In the genomic region with DNA sequence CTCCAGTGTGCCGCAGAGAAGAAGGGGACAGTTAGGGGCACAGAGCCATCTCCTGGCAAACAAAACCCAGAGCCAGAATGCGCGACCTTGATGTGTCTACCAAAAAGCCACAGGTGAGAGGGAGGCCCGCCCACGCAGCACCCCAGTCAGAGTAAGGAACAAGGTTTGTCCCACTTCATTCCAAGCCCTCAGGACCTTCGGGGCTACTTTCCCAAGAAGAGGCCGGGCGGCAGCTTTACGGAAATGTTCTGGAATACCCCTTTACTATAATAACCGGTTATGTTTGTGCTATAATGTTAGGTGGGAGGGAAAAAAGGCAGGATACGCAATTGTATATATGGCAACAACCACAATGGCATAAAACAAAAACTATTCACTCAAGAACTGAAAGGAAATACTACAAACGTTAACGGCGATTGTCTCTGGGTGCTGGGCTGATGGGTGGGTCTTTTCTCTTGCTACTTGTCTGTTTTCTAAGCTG, we compare ENCODE assay signal across 12 cellular contexts. TPM values are rescaled to one million over a fixed set of nuclear protein-coding genes. Genes with fewer than 3 reads are reported as not detected.
DNase-seq lines count a peak whose midpoint lies in the region; ATAC-seq and TF ChIP-seq lines count a peak whose summit lies in the region.
"Had no signal": no experiment of that assay in that cellular context is flagged by ENCODE, and none has a peak within 500 bp of the region (broad histone marks: within the 10 kb centered on the region; RNA-seq: fewer than 3 reads in every experiment).

No MANE protein-coding gene starts in this region.

- intact Hi-C loops in heart left ventricle (cut with DNase I), result no loop called here
- intact Hi-C loops in cardiac septum (cut with DNase I), result no loop called here
- intact Hi-C loops in prostate gland (cut with DNase I), result no loop called here
- intact Hi-C loops in upper lobe of right lung (cut with DNase I), result no loop called here

- peaks cover 55% of the 10 kb centered on the region for H3K27me3 Mint-ChIP-seq in HFFc6 (ENCODE audit: insufficient read depth)

- DNase-seq in heart left ventricle, result no peak
- DNase-seq in cardiac septum (ENCODE audit: low spot score), result no peak
- peak; percentile 60 for DNase-seq in activated T-helper 9 cell treated with anti-CD3 and anti-CD28 coated beads, Interleukin-2, amount 50 U/mL, for 16 hours (ENCODE audit: low read depth)
- no peak for DNase-seq in prostate gland (ENCODE audit: low spot score)
- DNase-seq in upper lobe of right lung, result no peak
- DNase-seq in Kasumi-1 (lab: John Stamatoyannopoulos, UW), result no peak
- no peak for DNase-seq in HFFc6
- DNase-seq: 8988T, NCI-H2171, nucleus accumbens, SK-N-SH had no signal

- no peak overlapping the region for H3K4me3 Mint-ChIP-seq in HFFc6

- H3K4me1 ChIP-seq in heart left ventricle (peaks cover 0 to 67% (median 14%) of the 10 kb centered on the region in 12 donors), prostate gland (replicated peaks) (peaks cover 8% of the 10 kb centered on the region), upper lobe of right lung (peaks cover 32% of the 10 kb centered on the region)

- H3K36me3 ChIP-seq in heart left ventricle (peaks cover 0 to 3% (median 0%) of the 10 kb centered on the region in 9 donors), prostate gland (no peaks in the 10 kb centered on the region), upper lobe of right lung (no peaks in the 10 kb centered on the region)

- no peaks in the 10 kb centered on the region for H3K4me1 Mint-ChIP-seq in HFFc6 (ENCODE audit: low read depth)

- no peaks in the 10 kb centered on the region for H3K9me3 ChIP-seq in heart left ventricle
- H3K9me3 ChIP-seq in prostate gland, result no peaks in the 10 kb centered on the region
- no peaks in the 10 kb centered on the region for H3K9me3 ChIP-seq in upper lobe of right lung
- H3K9me3 ChIP-seq: SK-N-SH had no signal

- H3K27me3 ChIP-seq in heart left ventricle (peaks cover 0 to 8% (median 0%) of the 10 kb centered on the region in 9 donors), prostate gland (replicated peaks; ENCODE audit: insufficient read depth) (no peaks in the 10 kb centered on the region), upper lobe of right lung (no peaks in the 10 kb centered on the region)

- H3K36me3 Mint-ChIP-seq in HFFc6 (ENCODE audit: low read depth), result no peaks in the 10 kb centered on the region

- peak overlapping the region in 1 of 12 donors; percentile 7 for H3K4me3 ChIP-seq in heart left ventricle
- no peak overlapping the region for H3K4me3 ChIP-seq in prostate gland
- H3K4me3 ChIP-seq in upper lobe of right lung, result no peak overlapping the region

- H3K27ac Mint-ChIP-seq in HFFc6, result no peak overlapping the region

- TF ChIP-seq CTCF in heart left ventricle (IDR thresholded peaks at IDR 0.05), result no peak
- no peak for TF ChIP-seq CTCF in prostate gland (IDR thresholded peaks at IDR 0.05)
- no peak for TF ChIP-seq CTCF in upper lobe of right lung (IDR thresholded peaks at IDR 0.05)
- TF ChIP-seq CTCF in HFFc6 (IDR thresholded peaks at IDR 0.05), result no peak

- ATAC-seq in heart left ventricle, result no peak
- no peak for ATAC-seq in upper lobe of right lung
- no peak for ATAC-seq in GM18511 (IDR thresholded peaks at IDR 0.05; ENCODE audit: unreplicated experiment)

- H3K27ac ChIP-seq in heart left ventricle, result peak overlapping the region in 11 of 12 donors; percentile 35 to 74 (median 54)
- peak overlapping the region; percentile 23 to 54 for H3K27ac ChIP-seq in prostate gland
- H3K27ac ChIP-seq in upper lobe of right lung, result peak overlapping the region; percentile 47

- TF ChIP-seq POLR2A in heart left ventricle (IDR thresholded peaks at IDR 0.05), result no peak
- no peak for TF ChIP-seq POLR2A in prostate gland (IDR thresholded peaks at IDR 0.05)

- 67 to 74% (median 72%) methylated on average over 14 of the region's 14 CpGs for WGBS in heart left ventricle, 4 donors
- 54% methylated on average over 14 of the region's 14 CpGs for WGBS in prostate gland

- no peaks in the 10 kb centered on the region for H3K9me3 Mint-ChIP-seq in HFFc6

RNA-seq across cellular contexts. Expression of a gene that starts 12.3 kb away (rescaled TPM):
- total RNA-seq in heart left ventricle, result 10 to 100 TPM in 1 of 9 donors, 1 to 10 TPM in 8; 2.4 to 15.6 (median 5.4) TPM
- polyA plus RNA-seq in heart left ventricle, result 1 to 10 TPM; 2.8 to 3.4 TPM
- total RNA-seq in cardiac septum, result 2.6 TPM
- total RNA-seq in prostate gland, result 10 to 100 TPM; 32.5 to 54.4 TPM
- 34.1 TPM for total RNA-seq in upper lobe of right lung
- under 1 TPM in 3 of 6 experiments, not detected in 3; 0.09 to 0.61 (median 0.19) TPM for total RNA-seq in HFFc6 (2021; fragmentation: NEBNext Ultra II Directional; extraction: Animal tissue kit (Norgen Biotek cat#: 25700))
